ENCODE assay signal across 9 cellular contexts in the genomic region with DNA sequence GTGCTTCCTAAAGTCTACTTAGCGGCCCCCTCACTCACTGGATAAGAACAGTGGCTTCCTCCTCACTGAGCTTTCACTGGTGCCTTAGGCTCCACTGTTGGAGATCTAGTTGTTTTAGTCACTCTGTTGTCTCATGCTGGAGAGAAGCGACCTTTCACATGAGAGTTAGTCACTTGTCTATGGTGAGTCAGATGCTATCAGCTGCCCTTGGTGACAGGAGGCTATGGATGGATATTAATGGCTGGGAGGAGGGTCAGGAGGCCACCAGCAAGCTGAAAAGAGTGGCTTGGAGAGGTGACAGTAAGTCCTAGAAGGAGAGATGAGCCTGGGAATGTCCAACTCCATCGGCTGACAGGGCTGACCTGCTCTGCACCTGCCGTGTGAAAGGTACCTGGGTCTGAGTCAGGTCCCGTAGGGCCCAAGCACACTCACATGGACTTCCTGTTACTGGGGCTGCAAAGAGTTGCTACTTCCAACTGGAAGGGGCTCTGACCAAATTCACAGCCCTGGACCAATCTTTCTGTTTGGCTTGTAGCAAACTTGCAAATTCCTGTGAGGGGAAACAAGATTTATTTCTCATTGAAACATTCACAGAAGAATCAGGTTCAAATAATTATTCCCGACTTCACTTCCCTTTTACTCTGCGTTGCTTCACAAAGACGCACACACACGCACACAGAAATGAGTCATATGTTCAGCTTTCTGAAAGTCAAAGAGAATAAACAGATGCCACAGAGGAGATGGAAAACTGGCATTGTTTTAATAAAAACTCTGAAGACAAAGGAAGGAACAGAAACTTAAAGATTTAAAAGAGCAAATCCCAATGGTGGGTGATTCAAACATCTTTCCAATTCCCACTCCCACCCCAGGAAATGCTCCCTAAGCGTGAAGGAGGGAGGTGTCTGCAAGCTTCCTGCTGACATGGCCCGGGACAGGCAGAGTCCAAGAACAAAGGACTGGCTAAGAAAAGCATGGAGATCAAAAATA.
DNase-seq lines count a peak whose midpoint lies in the region; ATAC-seq and TF ChIP-seq lines count a peak whose summit lies in the region.
"Had no signal": no experiment of that assay in that cellular context is flagged by ENCODE, and none has a peak within 500 bp of the region (broad histone marks: within the 10 kb centered on the region; RNA-seq: fewer than 3 reads in every experiment).

No MANE protein-coding gene starts in this region.

- no peak overlapping the region for H3K4me3 ChIP-seq in fibroblast of mammary gland (ENCODE audit: control insufficient read depth, low read depth, low read length)
- no peak overlapping the region for H3K4me3 ChIP-seq in skeletal muscle cell (ENCODE audit: low read depth, low read length)

- peak; percentile 79 for DNase-seq in GM04504 (ENCODE audit: low read depth)
- peak; percentile 76 for DNase-seq in RKO (ENCODE audit: low spot score)
- peak; percentile 98 for DNase-seq in fibroblast of mammary gland (ENCODE audit: low read depth)
- DNase-seq in skeletal muscle cell (ENCODE audit: low read depth) = peak; percentile 85
- DNase-seq in left colon = no peak
- no peak for DNase-seq in DMS153 treated with DMSO at 0.1 percent for 48 hours (lab: John Stamatoyannopoulos, UW; ENCODE audit: unreplicated experiment)
- no peak for DNase-seq in middle frontal gyrus (ENCODE audit: extremely low spot score, low spot score)
- DNase-seq: activated naive CD8-positive, alpha-beta T cell treated with anti-CD3 and anti-CD28 coated beads, Interleukin-2, amount 10 ng/mL, durations not matched to agents 7 days and 5 days had no signal

- TF ChIP-seq CTCF in fibroblast of mammary gland (conservative IDR thresholded peaks at IDR 0.05; ENCODE audit: control insufficient read depth, insufficient read depth, low read depth, low read length) = no peak

- intact Hi-C loops in left colon (cut with DNase I, micrococcal nuclease) = no loop called here

- ATAC-seq in left colon (no peak), GM18519 (IDR thresholded peaks at IDR 0.05; ENCODE audit: low FRiP score, unreplicated experiment) (no peak)

Comparison
In these comparisons a context has a peak if more than half of its experiments do, and no peak if none do; other contexts are left out.
1. DNase-seq: peak in GM04504 (single experiment), RKO (single experiment), fibroblast of mammary gland (single experiment) and skeletal muscle cell (single experiment); none in left colon (0 of 2), DMS153 treated with DMSO at 0.1 percent for 48 hours (single experiment) and middle frontal gyrus (single experiment).